9 cellular contexts compared by ENCODE assay signal in genomic region chr7:92135490-92135889, GRCh38. TPM values are rescaled to one million over a fixed set of nuclear protein-coding genes. Genes with fewer than 3 reads are reported as not detected.
DNase-seq lines count a peak whose midpoint lies in the region; ATAC-seq and TF ChIP-seq lines count a peak whose summit lies in the region.
"Had no signal": no experiment of that assay in that cellular context is flagged by ENCODE, and none has a peak within 500 bp of the region (broad histone marks: within the 10 kb centered on the region; RNA-seq: fewer than 3 reads in every experiment).

No MANE protein-coding gene starts in this region.

- 86% methylated on average over 7 of the region's 7 CpGs for WGBS in ectodermal cell, 2 experiments

- peaks cover 14% of the 10 kb centered on the region for H3K36me3 ChIP-seq in OCI-LY7 (ENCODE audit: insufficient read depth, low read length)
- peaks cover 5% of the 10 kb centered on the region for H3K36me3 ChIP-seq in ectodermal cell (ENCODE audit: control insufficient read depth, insufficient read depth, low read length)
- no peaks in the 10 kb centered on the region for H3K36me3 ChIP-seq in neutrophil

- H3K27me3 ChIP-seq in ectodermal cell (ENCODE audit: control insufficient read depth, insufficient read depth, low read length, poor library complexity, severe bottlenecking) (no peaks in the 10 kb centered on the region), neutrophil (no peaks in the 10 kb centered on the region)

- no peak for TF ChIP-seq CTCF in Calu3 (IDR thresholded peaks at IDR 0.05; ENCODE audit: unreplicated experiment)
- no peak for TF ChIP-seq CTCF in OCI-LY7 (conservative IDR thresholded peaks at IDR 0.05; ENCODE audit: low read length)
- TF ChIP-seq CTCF in neutrophil (IDR thresholded peaks at IDR 0.05), result no peak

- H3K9me2 ChIP-seq in OCI-LY7 (ENCODE audit: insufficient read depth, low read length), result no peaks in the 10 kb centered on the region

- POLR2A ChIA-PET in OCI-LY7 (lab: Charles Lee), result interaction anchor here (0.6 to 1.4 kb wide), 3 partner anchors 17 to 317 kb away, joined by 3 to 7 read pairs (median 3); no protein-coding TSS in a partner anchor

- peaks cover 21% of the 10 kb centered on the region for H3K4me1 Mint-ChIP-seq in Calu3 (ENCODE audit: low read depth, unreplicated experiment)

- H3K4me3 ChIP-seq in OCI-LY7 (ENCODE audit: low read depth, low read length, poor library complexity, severe bottlenecking) (peak overlapping the region; percentile 92), ectodermal cell (ENCODE audit: insufficient read depth, low read depth, low read length) (peak overlapping the region; percentile 84), neutrophil (ENCODE audit: low read depth in 1 of 2, low read length in 1 of 2) (peak overlapping the region; percentile 73 to 91)

- H4K20me1 ChIP-seq in OCI-LY7 (ENCODE audit: insufficient read depth, low read length), result peaks cover 15% of the 10 kb centered on the region; the same call in 1 of the 2 replicates

- CTCF ChIA-PET in Calu3 (lab: Charles Lee), result no interaction called here
- CTCF ChIA-PET in OCI-LY7 (lab: Charles Lee; ENCODE audit: unreplicated experiment), result no interaction called here

- H3K27me3 Mint-ChIP-seq in Calu3 (ENCODE audit: unreplicated experiment), result no peaks in the 10 kb centered on the region

- no TSS peak for BruUV-seq in Calu3 (replicated peaks; lab: Mats Ljungman, UMichigan)
- BruUV-seq in OCI-LY7 (replicated peaks; lab: Mats Ljungman, UMichigan), result no TSS peak

- H3K4me1 ChIP-seq in OCI-LY7 (ENCODE audit: insufficient read depth, low read length, poor library complexity, severe bottlenecking) (peaks cover 34% of the 10 kb centered on the region), ectodermal cell (ENCODE audit: control insufficient read depth, insufficient read depth, low read length) (no peaks in the 10 kb centered on the region), neutrophil (ENCODE audit: control insufficient read depth in 1 of 2, insufficient read depth in 1 of 2, low read depth in 1 of 2, low read length in 1 of 2) (peaks cover 16 to 18% of the 10 kb centered on the region in 2 experiments)

- H3K27ac ChIP-seq in OCI-LY7 (ENCODE audit: low read depth, low read length, poor library complexity, severe bottlenecking), result peak overlapping the region; percentile 68
- H3K27ac ChIP-seq in ectodermal cell (ENCODE audit: insufficient read depth, low read depth, low read length, poor library complexity, severe bottlenecking), result no peak overlapping the region
- H3K27ac ChIP-seq in neutrophil, result no peak overlapping the region

- peaks cover 34% of the 10 kb centered on the region for H3K79me2 ChIP-seq in OCI-LY7 (ENCODE audit: insufficient read depth, low read depth, low read length)

- H2AFZ ChIP-seq in OCI-LY7 (ENCODE audit: low read length), result peak overlapping the region; percentile 93; the same call in 1 of the 2 replicates

- ATAC-seq in HG03378 (IDR thresholded peaks at IDR 0.05; ENCODE audit: unreplicated experiment) (no peak), GM21737 (IDR thresholded peaks at IDR 0.05; ENCODE audit: unreplicated experiment) (no peak)

- no peaks in the 10 kb centered on the region for H3K9me3 Mint-ChIP-seq in Calu3 (ENCODE audit: low read depth, unreplicated experiment)

- DNase-seq in Calu3 (no peak), OCI-LY7 (ENCODE audit: low spot score) (peak; percentile 5), cortex of kidney (lab: John Stamatoyannopoulos, UW) (no peak)
- DNase-seq in activated effector memory CD4-positive, alpha-beta T cell treated with anti-CD3 and anti-CD28 coated beads, Interleukin-2, amount 50 U/mL, for 16 hours, result no peak
- DNase-seq: stimulated activated CD4-positive, alpha-beta T cell treated with anti-CD3 and anti-CD28 coated beads, Interleukin-1b, Interleukin-23, amount 100 ng/mL, for 48 hours had no signal

- H3K9me3 ChIP-seq in OCI-LY7 (ENCODE audit: low read length), result peaks cover 6% of the 10 kb centered on the region; the same call in 1 of the 2 replicates
- H3K9me3 ChIP-seq in ectodermal cell (ENCODE audit: control insufficient read depth, low read length), result no peaks in the 10 kb centered on the region
- no peaks in the 10 kb centered on the region for H3K9me3 ChIP-seq in neutrophil

- H3K4me2 ChIP-seq in OCI-LY7 (ENCODE audit: low read length), result peak overlapping the region; percentile 90

- intact Hi-C loops in Calu3 (cut with micrococcal nuclease; ENCODE audit: unreplicated experiment) (no loop called here), OCI-LY7 (cut with micrococcal nuclease; ENCODE audit: unreplicated experiment) (loop anchor here (2.0 kb wide), 1 partner anchor 109 kb away; the partner anchor contains the start of genes ANKIB1 and KRIT1)

- peak overlapping the region; percentile 76 for H3K27ac Mint-ChIP-seq in Calu3 (ENCODE audit: unreplicated experiment)

- H3K36me3 Mint-ChIP-seq in Calu3 (ENCODE audit: insufficient read depth, unreplicated experiment), result peaks cover 37% of the 10 kb centered on the region

- peak overlapping the region; percentile 96 for H3K4me3 Mint-ChIP-seq in Calu3 (ENCODE audit: low read depth, unreplicated experiment)

RNA-seq across cellular contexts. Expression of gene CYP51A1, which starts 1.2 kb away (rescaled TPM):
- total RNA-seq in Calu3 (2022) (99.5 and 105 TPM in 2 replicates), OCI-LY7 (2022) (75.3 and 84.0 TPM in 2 replicates)
- total RNA-seq in OCI-LY7 (2014; rRNA removed; shearing (Covaris generic)), result 51.7 and 53.4 TPM in 2 replicates
- polyA plus RNA-seq in ectodermal cell (2013, experiment 1 of 4), result 81.2 TPM
- 75.9 TPM for polyA plus RNA-seq in ectodermal cell (2013, experiment 2 of 4)
- 48.4 TPM for polyA plus RNA-seq in ectodermal cell (2013, experiment 3 of 4)
- 52.8 TPM for polyA plus RNA-seq in ectodermal cell (2013, experiment 4 of 4)

RNA-seq across cellular contexts. Expression of gene LRRD1, which starts 43.5 kb away (rescaled TPM):
- total RNA-seq in Calu3 (2022), result not detected in 2 replicates
- total RNA-seq in OCI-LY7 (2014; rRNA removed; shearing (Covaris generic)), result 0.28 TPM in 1 of 2 replicates, not detected in the other
- total RNA-seq in OCI-LY7 (2022), result 0.13 and 0.42 TPM in 2 replicates
- polyA plus RNA-seq in ectodermal cell (2013, experiment 1 of 4), result not detected
- polyA plus RNA-seq in ectodermal cell (2013, experiment 2 of 4), result 0.09 TPM
- not detected for polyA plus RNA-seq in ectodermal cell (2013, experiment 3 of 4)
- not detected for polyA plus RNA-seq in ectodermal cell (2013, experiment 4 of 4)
